ENCODE assay signal across 5 cellular contexts in genomic region chr22:19792383-19792896, GRCh38. TPM values are rescaled to one million over a fixed set of nuclear protein-coding genes. Genes with fewer than 3 reads are reported as not detected.
"Had no signal": no experiment of that assay in that cellular context is flagged by ENCODE, and none has a peak within 500 bp of the region (broad histone marks: within the 10 kb centered on the region; RNA-seq: fewer than 3 reads in every experiment).

No MANE protein-coding gene starts in this region.

RNA-seq across cellular contexts. Expression of gene TBX1, which starts 31.9 kb away (rescaled TPM):
- total RNA-seq: naive thymus-derived CD8-positive, alpha-beta T cell; neural crest cell; osteoblast; smooth muscle cell had no signal
- polyA plus RNA-seq: naive thymus-derived CD8-positive, alpha-beta T cell; neural cell; smooth muscle cell had no signal
